ENCODE assay signal across 16 cellular contexts in the genomic region with DNA sequence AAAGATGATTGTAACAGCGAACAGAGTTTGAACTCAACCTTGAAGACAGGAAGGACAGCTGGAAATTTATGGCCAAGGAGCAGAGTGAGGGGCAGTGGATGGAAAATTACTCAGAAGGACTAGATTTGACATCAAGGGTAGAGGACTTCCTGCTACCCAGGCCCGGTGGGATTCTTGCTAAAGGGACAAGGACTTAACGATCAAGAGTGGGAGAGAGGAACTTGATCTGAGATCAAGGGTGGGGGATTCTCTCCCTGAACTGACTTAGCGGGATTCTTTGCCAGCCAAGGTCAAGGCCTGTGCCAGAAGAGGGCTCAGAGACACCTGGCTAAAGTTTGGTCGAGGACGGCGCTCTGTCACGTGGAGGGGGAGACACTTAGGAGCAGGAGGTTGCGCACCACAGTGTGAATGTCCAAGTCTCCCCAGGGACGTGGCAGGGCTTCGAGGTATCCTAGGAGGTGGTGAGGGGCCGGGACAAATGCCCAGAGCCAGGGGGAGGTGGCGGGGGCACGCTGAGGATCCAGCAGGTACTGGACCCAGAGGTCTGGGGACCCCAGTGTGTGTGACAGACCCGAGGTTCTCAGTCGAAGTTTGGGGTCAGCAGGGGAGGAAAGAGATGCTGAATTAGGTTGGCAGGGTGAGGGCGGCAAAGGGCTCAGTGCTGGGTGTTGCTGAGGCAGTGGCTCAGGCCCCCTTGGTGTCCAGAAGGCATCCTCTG. TPM values are rescaled to one million over a fixed set of nuclear protein-coding genes. Genes with fewer than 3 reads are reported as not detected.
DNase-seq lines count a peak whose midpoint lies in the region; ATAC-seq and TF ChIP-seq lines count a peak whose summit lies in the region.
"Had no signal": no experiment of that assay in that cellular context is flagged by ENCODE, and none has a peak within 500 bp of the region (broad histone marks: within the 10 kb centered on the region; RNA-seq: fewer than 3 reads in every experiment).

No MANE protein-coding gene starts in this region.

- H3K36me3 ChIP-seq in right atrium auricular region (no peaks in the 10 kb centered on the region), neuronal stem cell (replicated peaks in 1 of 2; ENCODE audit: control insufficient read depth in 2 of 2, insufficient read depth in 2 of 2, low read length in 2 of 2) (no peaks in the 10 kb centered on the region), vagina (no peaks in the 10 kb centered on the region)
- H3K36me3 ChIP-seq: MG63 had no signal

- no peak overlapping the region for H3K4ac ChIP-seq in neuronal stem cell (ENCODE audit: low read length)

- no peak overlapping the region for H2BK5ac ChIP-seq in neuronal stem cell (ENCODE audit: low read length)

- H4K91ac ChIP-seq in neuronal stem cell (ENCODE audit: low read depth, low read length, poor library complexity) = no peak overlapping the region

- H3K9ac ChIP-seq in neuronal stem cell (ENCODE audit: low read depth, low read length, poor library complexity) = peak overlapping the region; percentile 25

- no peak for TF ChIP-seq CTCF in right atrium auricular region (IDR thresholded peaks at IDR 0.05)
- TF ChIP-seq CTCF in vagina (IDR thresholded peaks at IDR 0.05) = no peak

- H3K4me1 ChIP-seq in right atrium auricular region = peaks cover 0 to 44% of the 10 kb centered on the region in 2 donors
- H3K4me1 ChIP-seq in neuronal stem cell (ENCODE audit: control insufficient read depth in 2 of 2, insufficient read depth in 1 of 2, low read depth in 1 of 2, low read length in 2 of 2) = peaks cover 6 to 19% of the 10 kb centered on the region in 2 donors
- H3K4me1 ChIP-seq in vagina = peaks cover 42% of the 10 kb centered on the region

- no peak overlapping the region for H3K4me2 ChIP-seq in neuronal stem cell (ENCODE audit: insufficient read depth, low read length, poor library complexity, severe bottlenecking)

- no peak overlapping the region for H2AFZ ChIP-seq in neuronal stem cell (ENCODE audit: low read length)

- H3K27ac ChIP-seq in right atrium auricular region = peak overlapping the region in 1 of 2 donors; percentile 45
- H3K27ac ChIP-seq in neuronal stem cell (replicated peaks; ENCODE audit: low read length) = no peak overlapping the region
- H3K27ac ChIP-seq in vagina = peak overlapping the region; percentile 13

- no peak overlapping the region for H3K14ac ChIP-seq in neuronal stem cell (ENCODE audit: low read length)

- TF ChIP-seq POLR2A in vagina (IDR thresholded peaks at IDR 0.05) = no peak
- TF ChIP-seq POLR2A in erythroblast (IDR thresholded peaks at IDR 0.05; ENCODE audit: low read length) = no peak

- WGBS in neuronal stem cell (ENCODE audit: extremely low coverage in 2 of 2, insufficient read length in 2 of 2, insufficient replicate concordance in 1 of 2), 2 donors = no CpG with 5 or more reads among the region's 17 CpGs

- H3K4me3 ChIP-seq in right atrium auricular region (no peak overlapping the region), neuronal stem cell (ENCODE audit: low read length in 2 of 2) (no peak overlapping the region), vagina (no peak overlapping the region)
- H3K4me3 ChIP-seq: MG63 had no signal

- peak overlapping the region; percentile 41 for H3K18ac ChIP-seq in neuronal stem cell (ENCODE audit: low read length)

- intact Hi-C loops in Right ventricle myocardium inferior (cut with DNase I) = no loop called here
- intact Hi-C loops in left cardiac atrium (cut with DNase I) = no loop called here
- intact Hi-C loops in vagina (cut with DNase I) = no loop called here

- H3K79me1 ChIP-seq in neuronal stem cell (ENCODE audit: low read depth, low read length) = no peaks in the 10 kb centered on the region

- H2BK15ac ChIP-seq in neuronal stem cell (ENCODE audit: low read length) = no peak overlapping the region

- H4K8ac ChIP-seq in neuronal stem cell (ENCODE audit: low read depth, low read length) = no peak overlapping the region

- H3K9me3 ChIP-seq in right atrium auricular region (no peaks in the 10 kb centered on the region), neuronal stem cell (replicated peaks in 1 of 2; ENCODE audit: control insufficient read depth in 2 of 2, insufficient read depth in 1 of 2, low read depth in 1 of 2, low read length in 2 of 2) (no peaks in the 10 kb centered on the region), vagina (no peaks in the 10 kb centered on the region)
- H3K9me3 ChIP-seq: MG63 had no signal

- no peaks in the 10 kb centered on the region for H3K27me3 ChIP-seq in right atrium auricular region
- peaks cover 0 to 28% (median 0%) of the 10 kb centered on the region in 3 experiments for H3K27me3 ChIP-seq in neuronal stem cell (ENCODE audit: control insufficient read depth in 3 of 3, insufficient read depth in 3 of 3, low read depth in 1 of 3, low read length in 3 of 3)
- H3K27me3 ChIP-seq in vagina = no peaks in the 10 kb centered on the region
- H3K27me3 ChIP-seq: MG63 had no signal

- peak overlapping the region; percentile 93 for H2AK5ac ChIP-seq in neuronal stem cell (ENCODE audit: low read depth, low read length)

- ATAC-seq in Right ventricle myocardium inferior (no peak), left cardiac atrium (no peak), HG03175 (IDR thresholded peaks at IDR 0.05; ENCODE audit: unreplicated experiment) (no peak), HG03571 (IDR thresholded peaks at IDR 0.05; ENCODE audit: unreplicated experiment) (no peak)
- ATAC-seq: activated CD4-positive, alpha-beta T cell treated with anti-CD3 and anti-CD28 coated beads for 36 hours had no signal

- DNase-seq in Right ventricle myocardium inferior (ENCODE audit: missing footprints) = peak; percentile 53
- no peak for DNase-seq in right atrium auricular region (ENCODE audit: low spot score)
- peak; percentile 19 for DNase-seq in left cardiac atrium
- no peak for DNase-seq in neuronal stem cell (ENCODE audit: low spot score)
- DNase-seq in vagina (ENCODE audit: extremely low spot score in 2 of 2) = no peak
- no peak for DNase-seq in erythroblast (lab: John Stamatoyannopoulos, UW)
- DNase-seq: activated CD4-positive, alpha-beta T cell treated with anti-CD3 and anti-CD28 coated beads for 36 hours; islet precursor cell; MG63; NCI-H1417 treated with DMSO at 0.1 percent for 48 hours; NCI-H69 had no signal

- H3K23ac ChIP-seq in neuronal stem cell (ENCODE audit: low read depth, low read length, poor library complexity) = no peak overlapping the region

- H2BK12ac ChIP-seq in neuronal stem cell (ENCODE audit: low read length) = peak overlapping the region; percentile 63

- H2BK120ac ChIP-seq in neuronal stem cell (ENCODE audit: low read depth, low read length) = peak overlapping the region; percentile 35

RNA-seq across cellular contexts. Expression of gene SHISAL1, which starts 46.1 kb away (rescaled TPM):
- total RNA-seq in Right ventricle myocardium inferior (1.5 TPM), right atrium auricular region (1 to 10 TPM in 1 of 2 donors, under 1 TPM in 1; 0.26 to 2.0 TPM), left cardiac atrium (1 to 10 TPM; 1.4 to 4.2 TPM), vagina (7.6 TPM)
- 3.6 TPM for polyA plus RNA-seq in neuronal stem cell (2013, experiment 1 of 2)
- 3.6 TPM for polyA plus RNA-seq in neuronal stem cell (2013, experiment 2 of 2)
- total RNA-seq: activated CD4-positive, alpha-beta T cell treated with anti-CD3 and anti-CD28 coated beads for 36 hours; activated T-helper 1 cell treated with anti-CD3 and anti-CD28 coated beads, Interleukin-12 subunit alpha, Interleukin-12 subunit beta, Interleukin-2, Interleukin-4 antibody, amounts not matched to agents 30 ng/mL and 10 ng/mL and 1 ng/mL, durations not matched to agents 14 hours and 24 hours and 36 hours; natural killer cell treated with Interleukin-12 subunit alpha and Interleukin-12 subunit beta and Interleukin-15 and Interleukin-18, amount 100 ng/mL, for 72 hours had no signal
- polyA plus RNA-seq: IgD-negative memory B cell had no signal

Comparison
In these comparisons a context has a peak if more than half of its experiments do, and no peak if none do; other contexts are left out.
1. DNase-seq: peak in Right ventricle myocardium inferior (single experiment) and left cardiac atrium (single experiment); none in right atrium auricular region (single experiment), neuronal stem cell (single experiment), vagina (0 of 2) and erythroblast (0 of 2).